In the genomic region with DNA sequence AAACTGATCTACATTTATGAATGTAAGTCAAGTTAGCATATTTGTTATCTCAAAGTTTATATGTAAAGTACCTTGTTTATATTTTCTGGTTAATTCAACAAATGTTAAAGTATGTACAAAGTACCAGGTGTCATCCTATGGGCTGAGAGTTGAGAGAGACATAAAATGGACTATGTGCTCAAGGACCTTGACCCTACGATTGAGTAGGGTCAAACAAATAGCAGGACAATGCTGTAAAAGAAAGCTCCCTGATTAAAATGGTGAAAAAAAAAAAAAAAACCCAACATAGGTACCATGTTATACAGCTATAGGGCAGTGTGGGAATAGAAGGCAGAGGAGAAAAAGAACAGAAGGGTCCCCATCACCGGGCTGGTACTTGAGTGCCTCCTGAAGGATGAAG, we compare ENCODE assay signal across 8 cellular contexts.
"Had no signal": no experiment of that assay in that cellular context is flagged by ENCODE, and none has a peak within 500 bp of the region (broad histone marks: within the 10 kb centered on the region; RNA-seq: fewer than 3 reads in every experiment).

No MANE protein-coding gene starts in this region.

- H3K9me3 Mint-ChIP-seq: HFFc6 had no signal

- H3K4me3 ChIP-seq: GM23248, HAP-1, K562 had no signal

- H3K27ac ChIP-seq: GM23248, HL-60 had no signal

- H3K27ac Mint-ChIP-seq: HFFc6 had no signal

- ATAC-seq: HCT116, K562 had no signal

- H3K4me1 ChIP-seq: HAP-1 had no signal

- H2AFZ ChIP-seq: GM23248 had no signal

- DNase-seq: GM23248, HFFc6, IMR-90, KG1 had no signal

- H3K4me3 Mint-ChIP-seq: HFFc6 had no signal
